9 cellular contexts compared by ENCODE assay signal in the genomic region with DNA sequence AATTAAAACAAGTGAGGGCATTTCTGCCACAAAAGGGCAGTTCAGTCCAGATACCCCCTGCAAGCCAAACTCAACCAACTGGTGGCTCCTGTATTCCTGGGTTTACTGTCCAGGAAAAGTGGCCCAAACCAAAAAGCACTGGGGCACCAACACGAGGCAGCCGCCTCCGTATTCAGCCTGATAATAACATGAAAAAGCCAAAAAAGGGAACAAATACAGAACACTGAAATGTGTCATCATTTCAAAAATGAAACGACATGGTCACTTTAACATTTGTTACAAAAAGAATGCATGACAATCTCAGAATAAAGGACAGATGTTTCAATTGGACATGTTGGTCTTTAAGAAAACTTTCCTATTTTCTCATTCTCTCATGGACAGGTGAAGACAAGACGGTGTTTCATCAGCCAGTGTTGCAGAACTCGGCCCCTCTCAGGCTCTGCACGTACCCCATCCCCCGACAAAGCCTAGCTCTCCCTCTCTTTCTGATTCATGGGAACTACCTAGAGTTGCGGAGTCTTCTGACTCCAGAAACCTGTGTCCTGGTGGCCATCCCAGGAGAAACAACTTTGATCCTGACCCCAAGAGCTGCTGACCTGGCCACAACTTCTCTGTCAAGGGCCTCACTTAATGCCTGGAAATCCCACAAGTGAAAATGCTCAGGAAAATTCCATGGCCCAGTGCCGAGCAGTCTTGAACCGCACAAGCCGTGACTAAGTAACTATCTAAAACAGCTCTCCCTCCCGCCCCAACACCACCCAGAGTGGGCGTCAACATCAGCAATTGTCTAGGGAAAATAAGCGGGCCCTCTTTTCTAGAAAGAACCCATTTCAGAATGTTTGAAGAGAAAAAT. TPM values are rescaled to one million over a fixed set of nuclear protein-coding genes. Genes with fewer than 3 reads are reported as not detected.
DNase-seq lines count a peak whose midpoint lies in the region; ATAC-seq and TF ChIP-seq lines count a peak whose summit lies in the region.
"Had no signal": no experiment of that assay in that cellular context is flagged by ENCODE, and none has a peak within 500 bp of the region (broad histone marks: within the 10 kb centered on the region; RNA-seq: fewer than 3 reads in every experiment).

No MANE protein-coding gene starts in this region.

- H3K9me3 ChIP-seq in breast epithelium = no peaks in the 10 kb centered on the region

- H3K27ac ChIP-seq in breast epithelium = peak overlapping the region; percentile 87 to 95
- H3K27ac ChIP-seq: C4-2B had no signal

- peaks cover 5% of the 10 kb centered on the region for H3K36me3 ChIP-seq in breast epithelium

- peaks cover 13% of the 10 kb centered on the region for H3K36me3 Mint-ChIP-seq in T-helper 2 cell treated with Interferon-gamma antibody and Interleukin-4, amounts not matched to agents 5 μg/mL and 100 μg/mL, for 36 hours (ENCODE audit: low read depth)

- no peaks in the 10 kb centered on the region for H3K9me3 Mint-ChIP-seq in T-helper 2 cell treated with Interferon-gamma antibody and Interleukin-4, amounts not matched to agents 5 μg/mL and 100 μg/mL, for 36 hours

- TF ChIP-seq CTCF in breast epithelium (IDR thresholded peaks at IDR 0.05) = no peak
- TF ChIP-seq CTCF in lower leg skin (IDR thresholded peaks at IDR 0.05) = no peak

- peak overlapping the region; percentile 16 for H3K4me3 Mint-ChIP-seq in T-helper 2 cell treated with Interferon-gamma antibody and Interleukin-4, amounts not matched to agents 5 μg/mL and 100 μg/mL, for 36 hours

- 40 to 46% methylated on average over 15 of the region's 15 CpGs for WGBS in lower leg skin, 2 donors

- peak overlapping the region; percentile 12 to 49 (median 34) for H3K4me3 ChIP-seq in breast epithelium
- no peak overlapping the region for H3K4me3 ChIP-seq in lower leg skin (ENCODE audit: low read depth, poor library complexity, severe bottlenecking)

- H3K4me1 ChIP-seq in breast epithelium = peaks cover 19% of the 10 kb centered on the region in 2 donors

- H3K4me1 Mint-ChIP-seq in T-helper 2 cell treated with Interferon-gamma antibody and Interleukin-4, amounts not matched to agents 5 μg/mL and 100 μg/mL, for 36 hours (ENCODE audit: low read depth) = peaks cover 43% of the 10 kb centered on the region

- intact Hi-C loops in breast epithelium (cut with DNase I; ENCODE audit: low total_unique reads) (no loop called here), lower leg skin (cut with DNase I; ENCODE audit: low total_unique reads) (no loop called here)

- ATAC-seq in GM21825 (IDR thresholded peaks at IDR 0.05; ENCODE audit: unreplicated experiment) = no peak

- no peaks in the 10 kb centered on the region for H3K27me3 ChIP-seq in breast epithelium

- H3K27me3 Mint-ChIP-seq in T-helper 2 cell treated with Interferon-gamma antibody and Interleukin-4, amounts not matched to agents 5 μg/mL and 100 μg/mL, for 36 hours (ENCODE audit: low read depth) = no peaks in the 10 kb centered on the region

- DNase-seq in T-helper 2 cell treated with Interferon-gamma antibody and Interleukin-4, amounts not matched to agents 5 μg/mL and 100 μg/mL, for 36 hours (ENCODE audit: low spot score) = no peak
- DNase-seq in T-helper 2 cell = no peak
- peak; percentile 94 for DNase-seq in NCI-H226
- peak in 1 of 2 donors; percentile 70 for DNase-seq in breast epithelium (ENCODE audit: low spot score in 2 of 2)
- peak; percentile 79 to 95 for DNase-seq in lower leg skin (ENCODE audit: low spot score in 2 of 2)
- peak; percentile 56 for DNase-seq in superior temporal gyrus (ENCODE audit: extremely low spot score)
- DNase-seq in NCI-H1694 (lab: John Stamatoyannopoulos, UW) = no peak

- TF ChIP-seq POLR2A in breast epithelium (IDR thresholded peaks at IDR 0.05) (no peak), lower leg skin (IDR thresholded peaks at IDR 0.05) (no peak)

- peak overlapping the region; percentile 73 for H3K27ac Mint-ChIP-seq in T-helper 2 cell treated with Interferon-gamma antibody and Interleukin-4, amounts not matched to agents 5 μg/mL and 100 μg/mL, for 36 hours

RNA-seq across cellular contexts. Expression of a gene that starts 27.1 kb away (rescaled TPM):
- total RNA-seq in breast epithelium (10 to 100 TPM; 21.9 to 40.3 (median 38.5) TPM), lower leg skin (10 to 100 TPM; 25.9 to 42.4 (median 29.3) TPM)

RNA-seq across cellular contexts. Expression of a gene that starts 55.2 kb away (rescaled TPM):
- total RNA-seq in breast epithelium (1 to 10 TPM in 2 of 3 donors, not detected in 1; 1.3 to 2.9 TPM), lower leg skin (not detected)

Comparison
In these comparisons a context has a peak if more than half of its experiments do, and no peak if none do; other contexts are left out.
1. DNase-seq: peak in NCI-H226 (single experiment), lower leg skin (2 of 2) and superior temporal gyrus (single experiment); none in T-helper 2 cell treated with Interferon-gamma antibody and Interleukin-4, amounts not matched to agents 5 μg/mL and 100 μg/mL, for 36 hours (single experiment), T-helper 2 cell (0 of 5) and NCI-H1694 (single experiment).